Comparison of ENCODE assay signal across 13 cellular contexts in genomic region chr16:7440886-7441400, GRCh38.
DNase-seq lines count a peak whose midpoint lies in the region; ATAC-seq and TF ChIP-seq lines count a peak whose summit lies in the region.
"Had no signal": no experiment of that assay in that cellular context is flagged by ENCODE, and none has a peak within 500 bp of the region (broad histone marks: within the 10 kb centered on the region; RNA-seq: fewer than 3 reads in every experiment).

No MANE protein-coding gene starts in this region.

- H4K20me1 ChIP-seq in GM23338 (replicated peaks; ENCODE audit: insufficient read depth): no peaks in the 10 kb centered on the region
- no peaks in the 10 kb centered on the region for H4K20me1 ChIP-seq in neural progenitor cell (ENCODE audit: low read depth)
- H4K20me1 ChIP-seq: BLaER1 treated with 17β-estradiol and CSF1 and Interleukin-3, amounts not matched to agents 10 nM and 100 nM had no signal

- no peaks in the 10 kb centered on the region for H3K9me2 ChIP-seq in GM23338 (ENCODE audit: insufficient read depth)

- H3K4me3 ChIP-seq in GM23338: no peak overlapping the region
- H3K4me3 ChIP-seq in iPS-20b (ENCODE audit: low read length): no peak overlapping the region; the same call in 1 of the 2 replicates
- H3K4me3 ChIP-seq in neural progenitor cell: no peak overlapping the region
- no peak overlapping the region for H3K4me3 ChIP-seq in CD8-positive, alpha-beta memory T cell (ENCODE audit: low read length)
- H3K4me3 ChIP-seq: BLaER1 treated with 17β-estradiol and CSF1 and Interleukin-3, amounts not matched to agents 10 nM and 100 nM; GM12878; GM23248; HAP-1 had no signal

- DNase-seq in GM23338 (ENCODE audit: low spot score) (peak; percentile 19), neural progenitor cell (ENCODE audit: low spot score) (no peak), UCSD-AML1 (lab: John Stamatoyannopoulos, UW; ENCODE audit: unreplicated experiment) (no peak)
- no peak for DNase-seq in activated CD4-positive, alpha-beta T cell treated with anti-CD3 and anti-CD28 coated beads, Interleukin-2, amount 10 ng/mL, durations not matched to agents 24 days and 14 days
- no peak for DNase-seq in CD8-positive, alpha-beta memory T cell
- DNase-seq: 8988T; CD4-positive, CD25-positive, alpha-beta regulatory T cell; GM23248 had no signal

- H3K79me2 ChIP-seq in GM23338 (replicated peaks; ENCODE audit: insufficient read depth) (no peaks in the 10 kb centered on the region), neural progenitor cell (ENCODE audit: low read depth) (no peaks in the 10 kb centered on the region)

- H3K27ac ChIP-seq in GM23338 (ENCODE audit: low read depth) (no peak overlapping the region), iPS-20b (ENCODE audit: low read length) (no peak overlapping the region), neural progenitor cell (no peak overlapping the region)
- no peak overlapping the region for H3K27ac ChIP-seq in CD8-positive, alpha-beta memory T cell (ENCODE audit: low read depth, low read length)
- H3K27ac ChIP-seq: BLaER1 treated with 17β-estradiol and CSF1 and Interleukin-3, amounts not matched to agents 10 nM and 100 nM; GM23248 had no signal

- H3K9me3 Mint-ChIP-seq in GM23338 (no peaks in the 10 kb centered on the region; the same call in 2 of the 3 replicates), brain (peaks cover 0 to 2% (median 0%) of the 10 kb centered on the region in 5 experiments), neural progenitor cell (no peaks in the 10 kb centered on the region)
- peaks cover 6% of the 10 kb centered on the region for H3K9me3 Mint-ChIP-seq in activated CD4-positive, alpha-beta T cell treated with anti-CD3 and anti-CD28 coated beads, Interleukin-2, amount 10 ng/mL, durations not matched to agents 24 days and 14 days
- peaks cover 3 to 29% (median 6%) of the 10 kb centered on the region in 5 donors for H3K9me3 Mint-ChIP-seq in CD8-positive, alpha-beta memory T cell

- peak; percentile 48 for ATAC-seq in GM23338
- ATAC-seq: GM12878 had no signal

- H3K27me3 Mint-ChIP-seq in GM23338 (ENCODE audit: insufficient read depth, low read depth, poor library complexity) (no peaks in the 10 kb centered on the region), brain (peaks cover 3% of the 10 kb centered on the region), neural progenitor cell (ENCODE audit: insufficient read depth, low read depth) (no peaks in the 10 kb centered on the region)
- no peaks in the 10 kb centered on the region for H3K27me3 Mint-ChIP-seq in activated CD4-positive, alpha-beta T cell treated with anti-CD3 and anti-CD28 coated beads, Interleukin-2, amount 10 ng/mL, durations not matched to agents 24 days and 14 days
- peaks cover 0 to 1% of the 10 kb centered on the region in 2 donors for H3K27me3 Mint-ChIP-seq in CD8-positive, alpha-beta memory T cell
- H3K27me3 Mint-ChIP-seq: CD4-positive, CD25-positive, alpha-beta regulatory T cell had no signal

- TF ChIP-seq CTCF in GM23338 (conservative IDR thresholded peaks at IDR 0.05; ENCODE audit: low read depth in 2 of 2) (no peak), brain (conservative IDR thresholded peaks at IDR 0.05) (no peak), neural progenitor cell (IDR thresholded peaks at IDR 0.05) (no peak)

- intact Hi-C loops in activated CD4-positive, alpha-beta T cell treated with anti-CD3 and anti-CD28 coated beads, Interleukin-2, amount 10 ng/mL, durations not matched to agents 24 days and 14 days (cut with micrococcal nuclease): no loop called here

- H3K4me2 ChIP-seq in GM23338: no peak overlapping the region
- H3K4me2 ChIP-seq in neural progenitor cell: no peak overlapping the region
- H3K4me2 ChIP-seq: BLaER1 treated with 17β-estradiol and CSF1 and Interleukin-3, amounts not matched to agents 10 nM and 100 nM had no signal

- H3K9me3 ChIP-seq in iPS-20b (ENCODE audit: insufficient read depth, low read depth, low read length) (no peaks in the 10 kb centered on the region), neural progenitor cell (ENCODE audit: low read depth) (no peaks in the 10 kb centered on the region)
- H3K9me3 ChIP-seq in CD8-positive, alpha-beta memory T cell (ENCODE audit: low read length): no peaks in the 10 kb centered on the region
- H3K9me3 ChIP-seq: BLaER1 treated with 17β-estradiol and CSF1 and Interleukin-3, amounts not matched to agents 10 nM and 100 nM; HAP-1 had no signal

- H3K4me3 Mint-ChIP-seq in GM23338 (no peak overlapping the region), brain (no peak overlapping the region), neural progenitor cell (no peak overlapping the region)
- no peak overlapping the region for H3K4me3 Mint-ChIP-seq in activated CD4-positive, alpha-beta T cell treated with anti-CD3 and anti-CD28 coated beads, Interleukin-2, amount 10 ng/mL, durations not matched to agents 24 days and 14 days
- H3K4me3 Mint-ChIP-seq in CD8-positive, alpha-beta memory T cell: no peak overlapping the region
- H3K4me3 Mint-ChIP-seq: CD4-positive, CD25-positive, alpha-beta regulatory T cell had no signal

- no peak overlapping the region for H2AFZ ChIP-seq in GM23338
- no peak overlapping the region for H2AFZ ChIP-seq in neural progenitor cell (replicated peaks)
- H2AFZ ChIP-seq: GM23248 had no signal

- no peaks in the 10 kb centered on the region for H3K36me3 ChIP-seq in GM23338 (ENCODE audit: insufficient read depth)
- no peaks in the 10 kb centered on the region for H3K36me3 ChIP-seq in iPS-20b (ENCODE audit: insufficient read depth, low read depth, low read length)
- no peaks in the 10 kb centered on the region for H3K36me3 ChIP-seq in neural progenitor cell
- no peaks in the 10 kb centered on the region for H3K36me3 ChIP-seq in CD8-positive, alpha-beta memory T cell (ENCODE audit: insufficient read depth, low read length)
- H3K36me3 ChIP-seq: BLaER1 treated with 17β-estradiol and CSF1 and Interleukin-3, amounts not matched to agents 10 nM and 100 nM; HAP-1 had no signal

- peak overlapping the region; percentile 74; the same call in 1 of the 2 replicates for H3K27ac Mint-ChIP-seq in GM23338
- H3K27ac Mint-ChIP-seq in brain: peak overlapping the region in 3 of 5 experiments; percentile 42 to 89 (median 86)
- H3K27ac Mint-ChIP-seq in neural progenitor cell: peak overlapping the region; percentile 47
- no peak overlapping the region for H3K27ac Mint-ChIP-seq in activated CD4-positive, alpha-beta T cell treated with anti-CD3 and anti-CD28 coated beads, Interleukin-2, amount 10 ng/mL, durations not matched to agents 24 days and 14 days
- H3K27ac Mint-ChIP-seq in CD8-positive, alpha-beta memory T cell: no peak overlapping the region
- H3K27ac Mint-ChIP-seq: CD4-positive, CD25-positive, alpha-beta regulatory T cell had no signal

- peak overlapping the region; percentile 57; the same call in 1 of the 2 replicates for H3K9ac ChIP-seq in iPS-20b (ENCODE audit: low read depth, low read length)
- H3K9ac ChIP-seq in neural progenitor cell: no peak overlapping the region
- H3K9ac ChIP-seq: BLaER1 treated with 17β-estradiol and CSF1 and Interleukin-3, amounts not matched to agents 10 nM and 100 nM; GM23248 had no signal

- H3K4me1 ChIP-seq in GM23338 (ENCODE audit: insufficient read depth) (peaks cover 16% of the 10 kb centered on the region), iPS-20b (ENCODE audit: insufficient read depth, low read length) (peaks cover 26% of the 10 kb centered on the region; the same call in 1 of the 2 replicates), neural progenitor cell (peaks cover 13% of the 10 kb centered on the region)
- no peaks in the 10 kb centered on the region for H3K4me1 ChIP-seq in CD8-positive, alpha-beta memory T cell (ENCODE audit: insufficient read depth, low read length)
- H3K4me1 ChIP-seq: BLaER1 treated with 17β-estradiol and CSF1 and Interleukin-3, amounts not matched to agents 10 nM and 100 nM; HAP-1 had no signal

- CTCF ChIA-PET in CD8-positive, alpha-beta memory T cell (lab: Charles Lee): no interaction called here

- H3K36me3 Mint-ChIP-seq in GM23338 (ENCODE audit: low read depth) (no peaks in the 10 kb centered on the region), brain (no peaks in the 10 kb centered on the region), neural progenitor cell (no peaks in the 10 kb centered on the region)
- H3K36me3 Mint-ChIP-seq in activated CD4-positive, alpha-beta T cell treated with anti-CD3 and anti-CD28 coated beads, Interleukin-2, amount 10 ng/mL, durations not matched to agents 24 days and 14 days (ENCODE audit: low read depth): no peaks in the 10 kb centered on the region
- H3K36me3 Mint-ChIP-seq in CD8-positive, alpha-beta memory T cell: no peaks in the 10 kb centered on the region
- H3K36me3 Mint-ChIP-seq: CD4-positive, CD25-positive, alpha-beta regulatory T cell had no signal

- no peaks in the 10 kb centered on the region for H3F3A ChIP-seq in GM23338 (replicated peaks; ENCODE audit: low read depth)
- no peaks in the 10 kb centered on the region for H3F3A ChIP-seq in neural progenitor cell (ENCODE audit: low read depth)

- POLR2A ChIA-PET in CD8-positive, alpha-beta memory T cell (lab: Charles Lee): no interaction called here

- H3K4me1 Mint-ChIP-seq in GM23338 (peaks cover 58% of the 10 kb centered on the region), brain (peaks cover 94% of the 10 kb centered on the region), neural progenitor cell (peaks cover 77% of the 10 kb centered on the region)
- H3K4me1 Mint-ChIP-seq in activated CD4-positive, alpha-beta T cell treated with anti-CD3 and anti-CD28 coated beads, Interleukin-2, amount 10 ng/mL, durations not matched to agents 24 days and 14 days: no peaks in the 10 kb centered on the region
- no peaks in the 10 kb centered on the region for H3K4me1 Mint-ChIP-seq in CD8-positive, alpha-beta memory T cell
- H3K4me1 Mint-ChIP-seq: CD4-positive, CD25-positive, alpha-beta regulatory T cell had no signal

- H3K27me3 ChIP-seq in GM23338 (ENCODE audit: insufficient read depth) (no peaks in the 10 kb centered on the region), iPS-20b (ENCODE audit: insufficient read depth, low read length) (no peaks in the 10 kb centered on the region), neural progenitor cell (no peaks in the 10 kb centered on the region)
- no peaks in the 10 kb centered on the region for H3K27me3 ChIP-seq in CD8-positive, alpha-beta memory T cell (ENCODE audit: insufficient read depth, low read length, poor library complexity, severe bottlenecking)
- H3K27me3 ChIP-seq: BLaER1 treated with 17β-estradiol and CSF1 and Interleukin-3, amounts not matched to agents 10 nM and 100 nM had no signal

TF ChIP-seq in GM23338, 12 proteins besides CTCF, POLR2A, EP300 and RAD21 (continues in another document):
- no peak for TF ChIP-seq JUNB (IDR thresholded peaks at IDR 0.05; ENCODE audit: unreplicated experiment)

Comparison
In these comparisons a context has a peak if more than half of its experiments do, and no peak if none do; other contexts are left out.
1. H3K27ac Mint-ChIP-seq: peak in GM23338 (single experiment), brain (3 of 5) and neural progenitor cell (single experiment); none in activated CD4-positive, alpha-beta T cell treated with anti-CD3 and anti-CD28 coated beads, Interleukin-2, amount 10 ng/mL, durations not matched to agents 24 days and 14 days (single experiment) and CD8-positive, alpha-beta memory T cell (0 of 8).